Comparison of ENCODE assay signal across 8 cellular contexts in the genomic region with DNA sequence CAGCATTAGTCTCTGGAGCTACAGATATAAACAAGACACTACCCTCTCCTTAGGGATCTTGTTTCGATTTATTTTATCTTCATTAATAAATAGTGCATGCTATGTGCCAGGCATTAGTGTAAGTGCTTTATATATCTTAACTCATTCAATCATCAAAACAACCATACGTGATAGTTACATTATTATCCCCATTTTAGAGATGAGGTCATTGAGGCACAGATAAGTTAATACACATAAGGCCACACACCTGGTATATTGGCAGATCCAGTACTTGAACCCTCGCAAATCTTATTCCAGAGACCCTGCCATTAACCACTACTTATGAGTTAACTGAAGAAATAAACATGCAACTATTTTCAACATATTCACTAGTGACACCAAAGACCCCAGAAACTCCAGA.
"Had no signal": no experiment of that assay in that cellular context is flagged by ENCODE, and none has a peak within 500 bp of the region (broad histone marks: within the 10 kb centered on the region; RNA-seq: fewer than 3 reads in every experiment).

No MANE protein-coding gene starts in this region.

- H3K4me3 ChIP-seq: GM12878 had no signal

- FAIRE-seq: G401.6, GM12878, GM12891, GM12892, GM18507, GM19239 had no signal

- DNase-seq: GDM1, GF-D8 had no signal

- ATAC-seq: GM12878 had no signal
